ENCODE assay signal across 17 cellular contexts in the genomic region with DNA sequence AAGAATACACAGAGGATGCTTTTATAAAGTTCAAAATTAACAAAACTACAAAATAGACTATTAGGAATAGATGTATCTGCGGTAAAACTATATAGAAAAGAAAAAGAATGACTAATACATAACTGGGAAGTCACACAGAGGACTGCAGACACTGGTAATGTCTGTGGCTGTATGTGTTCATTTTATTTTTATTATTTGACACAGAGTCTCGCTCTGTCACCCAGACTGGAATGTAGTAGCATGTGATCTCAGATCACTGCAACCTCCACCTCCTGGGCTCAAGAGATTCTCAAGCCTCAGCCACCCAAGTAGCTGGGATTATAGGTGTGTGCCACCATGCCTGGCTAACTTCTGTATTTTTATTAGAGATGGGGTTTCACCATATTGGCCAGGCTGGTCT. TPM values are rescaled to one million over a fixed set of nuclear protein-coding genes. Genes with fewer than 3 reads are reported as not detected.
DNase-seq lines count a peak whose midpoint lies in the region; ATAC-seq and TF ChIP-seq lines count a peak whose summit lies in the region.
"Had no signal": no experiment of that assay in that cellular context is flagged by ENCODE, and none has a peak within 500 bp of the region (broad histone marks: within the 10 kb centered on the region; RNA-seq: fewer than 3 reads in every experiment).

No MANE protein-coding gene starts in this region.

- H3K4me1 Mint-ChIP-seq in chondrocyte (ENCODE audit: low read depth): peaks cover 27% of the 10 kb centered on the region
- H3K4me1 Mint-ChIP-seq in activated T-helper 1 cell treated with anti-CD3 and anti-CD28 coated beads, Interleukin-12 subunit alpha, Interleukin-12 subunit beta, Interleukin-2, Interleukin-4 antibody, amounts not matched to agents 30 ng/mL and 10 ng/mL and 1 ng/mL, durations not matched to agents 14 hours and 24 hours and 36 hours (ENCODE audit: low read depth): peaks cover 10% of the 10 kb centered on the region
- H3K4me1 Mint-ChIP-seq: B cell had no signal

- DNase-seq in heart left ventricle: no peak
- no peak for DNase-seq in left cardiac atrium
- no peak for DNase-seq in chondrocyte (ENCODE audit: low spot score)
- DNase-seq in psoas muscle: no peak
- no peak for DNase-seq in activated T-helper 1 cell treated with anti-CD3 and anti-CD28 coated beads, Interleukin-12 subunit alpha, Interleukin-12 subunit beta, Interleukin-2, Interleukin-4 antibody, amounts not matched to agents 30 ng/mL and 10 ng/mL and 1 ng/mL, durations not matched to agents 14 hours and 24 hours and 36 hours (ENCODE audit: low spot score)
- DNase-seq in ACHN: no peak
- DNase-seq: CD8-positive, alpha-beta T cell; DMS 273 treated with DMSO at 0.1 percent for 48 hours; DMS53; DND-41; IMR-90 had no signal

- no peak for TF ChIP-seq CTCF in heart left ventricle (IDR thresholded peaks at IDR 0.05)
- no peak for TF ChIP-seq CTCF in chondrocyte (IDR thresholded peaks at IDR 0.05)
- TF ChIP-seq CTCF in psoas muscle (IDR thresholded peaks at IDR 0.05): no peak

- H3K4me1 ChIP-seq in heart left ventricle (no peaks in the 10 kb centered on the region), psoas muscle (no peaks in the 10 kb centered on the region)
- H3K4me1 ChIP-seq: A549; BLaER1 treated with 17β-estradiol and CSF1 and Interleukin-3, amounts not matched to agents 10 nM and 100 nM; HAP-1 had no signal

- H3K36me3 ChIP-seq in heart left ventricle: peaks cover 0 to 36% (median 12%) of the 10 kb centered on the region in 9 donors
- H3K36me3 ChIP-seq in psoas muscle (ENCODE audit: insufficient read depth in 1 of 2, low read depth in 1 of 2): no peaks in the 10 kb centered on the region

- H3K27me3 Mint-ChIP-seq in chondrocyte (ENCODE audit: low read depth): no peaks in the 10 kb centered on the region
- no peaks in the 10 kb centered on the region for H3K27me3 Mint-ChIP-seq in activated T-helper 1 cell treated with anti-CD3 and anti-CD28 coated beads, Interleukin-12 subunit alpha, Interleukin-12 subunit beta, Interleukin-2, Interleukin-4 antibody, amounts not matched to agents 30 ng/mL and 10 ng/mL and 1 ng/mL, durations not matched to agents 14 hours and 24 hours and 36 hours (ENCODE audit: insufficient read depth)
- H3K27me3 Mint-ChIP-seq: B cell had no signal

- H3K4me3 Mint-ChIP-seq in chondrocyte (ENCODE audit: unreplicated experiment): no peak overlapping the region
- no peak overlapping the region for H3K4me3 Mint-ChIP-seq in activated T-helper 1 cell treated with anti-CD3 and anti-CD28 coated beads, Interleukin-12 subunit alpha, Interleukin-12 subunit beta, Interleukin-2, Interleukin-4 antibody, amounts not matched to agents 30 ng/mL and 10 ng/mL and 1 ng/mL, durations not matched to agents 14 hours and 24 hours and 36 hours
- H3K4me3 Mint-ChIP-seq: B cell; CD8-positive, alpha-beta T cell had no signal

- peak overlapping the region; percentile 79 for H3K27ac Mint-ChIP-seq in chondrocyte (ENCODE audit: unreplicated experiment)
- H3K27ac Mint-ChIP-seq in activated T-helper 1 cell treated with anti-CD3 and anti-CD28 coated beads, Interleukin-12 subunit alpha, Interleukin-12 subunit beta, Interleukin-2, Interleukin-4 antibody, amounts not matched to agents 30 ng/mL and 10 ng/mL and 1 ng/mL, durations not matched to agents 14 hours and 24 hours and 36 hours: no peak overlapping the region
- H3K27ac Mint-ChIP-seq: B cell; CD8-positive, alpha-beta T cell had no signal

- H3K27ac ChIP-seq in heart left ventricle (no peak overlapping the region), psoas muscle (no peak overlapping the region)
- H3K27ac ChIP-seq: 22Rv1; A549; BLaER1 treated with 17β-estradiol and CSF1 and Interleukin-3, amounts not matched to agents 10 nM and 100 nM had no signal

- no peak overlapping the region for H3K4me3 ChIP-seq in heart left ventricle
- H3K4me3 ChIP-seq in psoas muscle: no peak overlapping the region
- H3K4me3 ChIP-seq: A549; BLaER1 treated with 17β-estradiol and CSF1 and Interleukin-3, amounts not matched to agents 10 nM and 100 nM; HAP-1 had no signal

- no peak for TF ChIP-seq POLR2A in heart left ventricle (IDR thresholded peaks at IDR 0.05)

- peak in 3 of 4 donors; percentile 44 to 61 (median 55) for ATAC-seq in heart left ventricle
- no peak for ATAC-seq in left cardiac atrium
- ATAC-seq in psoas muscle: peak; percentile 75 to 88 (median 82)
- no peak for ATAC-seq in HG03439 (IDR thresholded peaks at IDR 0.05; ENCODE audit: unreplicated experiment)
- ATAC-seq: A549; CD8-positive, alpha-beta T cell had no signal

- intact Hi-C loops in heart left ventricle (cut with DNase I) (no loop called here), left cardiac atrium (cut with DNase I) (no loop called here), psoas muscle (cut with DNase I) (no loop called here)
- intact Hi-C loops in activated T-helper 1 cell treated with anti-CD3 and anti-CD28 coated beads, Interleukin-12 subunit alpha, Interleukin-12 subunit beta, Interleukin-2, Interleukin-4 antibody, amounts not matched to agents 30 ng/mL and 10 ng/mL and 1 ng/mL, durations not matched to agents 14 hours and 24 hours and 36 hours (cut with micrococcal nuclease): no loop called here

- 65 to 86% (median 74%) methylated on average over 2 of the region's 2 CpGs for WGBS in heart left ventricle, 4 donors
- WGBS in psoas muscle, 3 donors: 73 to 85% (median 84%) methylated on average over 2 of the region's 2 CpGs

- H3K9me3 ChIP-seq in heart left ventricle (peaks cover 0 to 15% (median 2%) of the 10 kb centered on the region in 12 donors), psoas muscle (no peaks in the 10 kb centered on the region)
- H3K9me3 ChIP-seq: HAP-1 had no signal

- H3K27me3 ChIP-seq in heart left ventricle (no peaks in the 10 kb centered on the region), psoas muscle (ENCODE audit: insufficient read depth in 3 of 3, low read length in 2 of 3) (no peaks in the 10 kb centered on the region)
- H3K27me3 ChIP-seq: BLaER1 treated with 17β-estradiol and CSF1 and Interleukin-3, amounts not matched to agents 10 nM and 100 nM had no signal

- H3K36me3 Mint-ChIP-seq in chondrocyte (ENCODE audit: low read depth): peaks cover 17% of the 10 kb centered on the region
- peaks cover 26% of the 10 kb centered on the region for H3K36me3 Mint-ChIP-seq in activated T-helper 1 cell treated with anti-CD3 and anti-CD28 coated beads, Interleukin-12 subunit alpha, Interleukin-12 subunit beta, Interleukin-2, Interleukin-4 antibody, amounts not matched to agents 30 ng/mL and 10 ng/mL and 1 ng/mL, durations not matched to agents 14 hours and 24 hours and 36 hours (ENCODE audit: low read depth)

- in situ Hi-C loops in ACHN (cut with HindIII; ENCODE audit: low pct_ligation_motif_present, low pct_unique_long_range_greater_than_20kb, low sequenced_read_pairs): no loop called here

- peaks cover 10% of the 10 kb centered on the region for H3K9me3 Mint-ChIP-seq in chondrocyte (ENCODE audit: low read depth)
- H3K9me3 Mint-ChIP-seq in activated T-helper 1 cell treated with anti-CD3 and anti-CD28 coated beads, Interleukin-12 subunit alpha, Interleukin-12 subunit beta, Interleukin-2, Interleukin-4 antibody, amounts not matched to agents 30 ng/mL and 10 ng/mL and 1 ng/mL, durations not matched to agents 14 hours and 24 hours and 36 hours: peaks cover 9% of the 10 kb centered on the region

RNA-seq across cellular contexts. Expression of gene ESF1, which starts 38.9 kb away (rescaled TPM):
- 10 to 100 TPM in 7 of 9 donors, 1 to 10 TPM in 2; 8.9 to 17.8 (median 14.0) TPM for total RNA-seq in heart left ventricle
- 10 to 100 TPM; 12.1 to 19.0 TPM for polyA plus RNA-seq in heart left ventricle
- 10 to 100 TPM; 11.6 to 18.7 TPM for total RNA-seq in left cardiac atrium
- 9.0 to 12.4 TPM (median 9.7 TPM) in 3 replicates for total RNA-seq in chondrocyte
- 10 to 100 TPM; 15.1 to 22.8 (median 19.5) TPM for total RNA-seq in psoas muscle
- polyA plus RNA-seq in psoas muscle: 10 to 100 TPM in 2 of 3 donors, 1 to 10 TPM in 1; 9.0 to 20.7 (median 12.5) TPM
- total RNA-seq in activated T-helper 1 cell treated with anti-CD3 and anti-CD28 coated beads, Interleukin-12 subunit alpha, Interleukin-12 subunit beta, Interleukin-2, Interleukin-4 antibody, amounts not matched to agents 30 ng/mL and 10 ng/mL and 1 ng/mL, durations not matched to agents 14 hours and 24 hours and 36 hours: 30.3 and 32.1 TPM in 2 replicates

RNA-seq across cellular contexts. Expression of gene NDUFAF5, which starts 39.0 kb away (rescaled TPM):
- total RNA-seq in heart left ventricle (10 to 100 TPM; 34.7 to 72.3 (median 55.5) TPM), left cardiac atrium (10 to 100 TPM; 46.4 to 67.6 TPM), chondrocyte (21.1 to 24.4 TPM (median 22.2 TPM) in 3 replicates), psoas muscle (10 to 100 TPM; 28.2 to 49.7 (median 44.2) TPM)
- polyA plus RNA-seq in heart left ventricle (10 to 100 TPM; 38.9 to 72.0 TPM), psoas muscle (10 to 100 TPM; 32.5 to 44.4 (median 39.7) TPM)
- total RNA-seq in activated T-helper 1 cell treated with anti-CD3 and anti-CD28 coated beads, Interleukin-12 subunit alpha, Interleukin-12 subunit beta, Interleukin-2, Interleukin-4 antibody, amounts not matched to agents 30 ng/mL and 10 ng/mL and 1 ng/mL, durations not matched to agents 14 hours and 24 hours and 36 hours: 34.9 and 39.9 TPM in 2 replicates

Comparison
In these comparisons a context has a peak if more than half of its experiments do, and no peak if none do; other contexts are left out.
1. ATAC-seq: peak in heart left ventricle (3 of 4) and psoas muscle (4 of 4); none in left cardiac atrium (0 of 2) and HG03439 (single experiment).